ENCODE assay signal across 12 cellular contexts in genomic region chr2:45890094-45890646, GRCh38.
DNase-seq lines count a peak whose midpoint lies in the region; ATAC-seq and TF ChIP-seq lines count a peak whose summit lies in the region.
"Had no signal": no experiment of that assay in that cellular context is flagged by ENCODE, and none has a peak within 500 bp of the region (broad histone marks: within the 10 kb centered on the region; RNA-seq: fewer than 3 reads in every experiment).

No MANE protein-coding gene starts in this region.

- DNase-seq in DND-41 (no peak), WERI-Rb-1 (no peak), T-helper 9 cell (no peak)
- DNase-seq: endodermal cell, NCI-H2081 treated with DMSO at 0.1 percent for 48 hours, uterus had no signal

- peak overlapping the region in 2 of 3 experiments; percentile 59 to 67 for H3K27ac Mint-ChIP-seq in nephron
- H3K27ac Mint-ChIP-seq: endodermal cell had no signal

- H3K9me3 Mint-ChIP-seq in nephron: no peaks in the 10 kb centered on the region
- H3K9me3 Mint-ChIP-seq: CD8-positive, alpha-beta memory T cell; endodermal cell had no signal

- no peak overlapping the region for H3K4me2 ChIP-seq in DND-41 (ENCODE audit: insufficient read depth, low read length)

- H3K4me3 ChIP-seq in DND-41 (ENCODE audit: low read depth in 1 of 2, low read length in 2 of 2) (no peak overlapping the region), WERI-Rb-1 (ENCODE audit: low read depth, low read length) (no peak overlapping the region)
- H3K4me3 ChIP-seq: uterus had no signal

- H3K4me1 Mint-ChIP-seq in nephron: peaks cover 69% of the 10 kb centered on the region

- H3K4me1 ChIP-seq in DND-41 (ENCODE audit: insufficient read depth, low read length): peaks cover 47% of the 10 kb centered on the region

- TF ChIP-seq CTCF in DND-41 (IDR thresholded peaks at IDR 0.05; ENCODE audit: borderline replicate concordance, extremely low read depth, low read length, poor library complexity, severe bottlenecking): no peak
- no peak for TF ChIP-seq CTCF in WERI-Rb-1 (IDR thresholded peaks at IDR 0.05; ENCODE audit: low read depth, low read length)
- TF ChIP-seq CTCF in nephron (IDR thresholded peaks at IDR 0.05; ENCODE audit: unreplicated experiment in 3 of 3): no peak

- no peaks in the 10 kb centered on the region for H3K27me3 ChIP-seq in DND-41 (ENCODE audit: insufficient read depth, low read length, poor library complexity)
- no peaks in the 10 kb centered on the region for H3K27me3 ChIP-seq in WERI-Rb-1 (ENCODE audit: insufficient read depth, low read depth, severe bottlenecking)
- H3K27me3 ChIP-seq: uterus had no signal

- no peaks in the 10 kb centered on the region for H3K79me2 ChIP-seq in DND-41 (ENCODE audit: insufficient read depth, low read length)

- no peak overlapping the region for H2AFZ ChIP-seq in DND-41 (ENCODE audit: low read depth, low read length)

- H3K4me3 Mint-ChIP-seq in nephron: no peak overlapping the region
- H3K4me3 Mint-ChIP-seq: endodermal cell had no signal

- H3K36me3 ChIP-seq in DND-41 (ENCODE audit: insufficient read depth, low read length): no peaks in the 10 kb centered on the region
- H3K36me3 ChIP-seq in WERI-Rb-1: no peaks in the 10 kb centered on the region
- H3K36me3 ChIP-seq: uterus had no signal

- H3K27ac ChIP-seq in DND-41 (ENCODE audit: low read length) (0 out of 2 replicates have a peak overlapping the region, but pooled peaks have one; percentile 4), WERI-Rb-1 (peak overlapping the region; percentile 97)

- no peaks in the 10 kb centered on the region for H4K20me1 ChIP-seq in DND-41 (ENCODE audit: insufficient read depth, low read length)

- H3K27me3 Mint-ChIP-seq in nephron (ENCODE audit: low read depth): peaks cover 17% of the 10 kb centered on the region
- H3K27me3 Mint-ChIP-seq: CD8-positive, alpha-beta memory T cell had no signal

- ATAC-seq in DND-41 (ENCODE audit: insufficient read depth, low read depth): no peak
- ATAC-seq in HG03108 (IDR thresholded peaks at IDR 0.05; ENCODE audit: unreplicated experiment): peak; percentile 32
- no peak for ATAC-seq in HG02970 (IDR thresholded peaks at IDR 0.05; ENCODE audit: low FRiP score, unreplicated experiment)
- no peak for ATAC-seq in GM19328 (IDR thresholded peaks at IDR 0.05; ENCODE audit: unreplicated experiment)
- ATAC-seq in HG03196 (IDR thresholded peaks at IDR 0.05; ENCODE audit: unreplicated experiment): no peak

- no peaks in the 10 kb centered on the region for H3K9me3 ChIP-seq in DND-41 (ENCODE audit: insufficient read depth, low read length, severe bottlenecking)
- no peaks in the 10 kb centered on the region for H3K9me3 ChIP-seq in WERI-Rb-1 (ENCODE audit: severe bottlenecking)
- H3K9me3 ChIP-seq: uterus had no signal

- no peak overlapping the region for H3K9ac ChIP-seq in DND-41 (ENCODE audit: low read depth, low read length)

- H3K36me3 Mint-ChIP-seq in nephron (ENCODE audit: low read depth): no peaks in the 10 kb centered on the region
